10 cellular contexts compared by ENCODE assay signal in the genomic region with DNA sequence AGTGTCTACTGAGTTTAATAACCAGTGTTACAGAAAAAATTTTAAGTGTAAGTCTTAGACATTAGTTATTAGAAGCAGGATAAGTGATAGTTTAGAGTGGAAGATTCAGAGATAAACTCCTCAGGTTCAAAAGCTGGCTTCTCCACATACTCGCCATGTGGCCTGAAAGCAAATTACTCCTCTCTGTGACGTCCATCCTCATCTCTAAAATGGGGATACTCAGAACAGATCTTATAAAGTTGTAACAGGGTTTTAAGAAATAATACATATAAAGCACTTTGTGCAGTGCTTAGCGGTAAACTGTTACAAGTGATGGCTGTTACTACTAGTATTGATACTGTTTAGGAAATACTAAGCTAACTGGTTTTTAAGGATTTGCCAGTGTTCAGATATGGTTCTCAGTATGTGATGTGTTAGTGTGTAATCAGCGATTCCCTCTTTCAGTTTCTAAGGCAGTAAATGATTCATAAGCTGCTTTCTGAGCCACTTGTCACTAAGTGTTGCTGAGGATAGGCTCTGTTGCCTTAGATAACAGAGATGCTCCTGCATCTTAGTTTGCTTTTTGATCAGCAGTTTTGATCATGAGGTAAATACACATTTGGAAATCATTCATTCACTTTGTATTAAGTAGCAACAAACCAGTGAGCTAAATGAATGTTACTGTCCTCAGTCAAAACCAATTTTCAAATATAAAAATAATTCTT. TPM values are rescaled to one million over a fixed set of nuclear protein-coding genes. Genes with fewer than 3 reads are reported as not detected.
A peak's percentile ranks its signal among the peaks of the same experiment; 100 is the strongest.
DNase-seq lines count a peak whose midpoint lies in the region; ATAC-seq, FAIRE-seq and TF ChIP-seq lines count a peak whose summit lies in the region.
"Had no signal": no experiment of that assay in that cellular context is flagged by ENCODE, and none has a peak within 500 bp of the region (broad histone marks: within the 10 kb centered on the region; RNA-seq: fewer than 3 reads in every experiment).

No MANE protein-coding gene starts in this region.

- H3K27me3 ChIP-seq in psoas muscle (ENCODE audit: insufficient read depth in 3 of 3, low read length in 2 of 3): no peaks in the 10 kb centered on the region

- TF ChIP-seq CTCF in GM12864 (IDR thresholded peaks at IDR 0.05; ENCODE audit: low read depth, low read length, missing control alignments) (no peak), psoas muscle (IDR thresholded peaks at IDR 0.05) (no peak)

- no peak overlapping the region for H3K4me3 Mint-ChIP-seq in activated CD4-positive, alpha-beta memory T cell treated with anti-CD3 and anti-CD28 coated beads for 36 hours

- H3K27ac Mint-ChIP-seq in activated CD4-positive, alpha-beta memory T cell treated with anti-CD3 and anti-CD28 coated beads for 36 hours: no peak overlapping the region

- H3K27me3 Mint-ChIP-seq in activated CD4-positive, alpha-beta memory T cell treated with anti-CD3 and anti-CD28 coated beads for 36 hours: no peaks in the 10 kb centered on the region

- H3K9me3 ChIP-seq in psoas muscle: no peaks in the 10 kb centered on the region

- no peaks in the 10 kb centered on the region for H3K4me1 ChIP-seq in psoas muscle

- POLR2A ChIA-PET in activated CD4-positive, alpha-beta memory T cell treated with anti-CD3 and anti-CD28 coated beads for 36 hours (lab: Charles Lee): no interaction called here

- peaks cover 23% of the 10 kb centered on the region for H3K36me3 Mint-ChIP-seq in activated CD4-positive, alpha-beta memory T cell treated with anti-CD3 and anti-CD28 coated beads for 36 hours

- no peak overlapping the region for H3K27ac ChIP-seq in psoas muscle

- WGBS in psoas muscle, 3 donors: 95 to 97% (median 95%) methylated on average over 4 of the region's 4 CpGs

- DNase-seq in GM12864 (ENCODE audit: low read depth) (peak; percentile 15), GM19240 (ENCODE audit: insufficient read length, low spot score) (peak; percentile 2), RKO (ENCODE audit: low spot score) (peak; percentile 43), RCC 7860 (ENCODE audit: low spot score) (no peak), psoas muscle (no peak), HCEC 1CT (no peak)
- DNase-seq in activated CD4-positive, alpha-beta memory T cell treated with anti-CD3 and anti-CD28 coated beads for 36 hours: no peak
- DNase-seq: cortex of kidney, NCI-H1930 had no signal

- H3K4me1 Mint-ChIP-seq in activated CD4-positive, alpha-beta memory T cell treated with anti-CD3 and anti-CD28 coated beads for 36 hours (ENCODE audit: low read depth): peaks cover 7% of the 10 kb centered on the region

- H3K36me3 ChIP-seq in psoas muscle (ENCODE audit: insufficient read depth in 1 of 2, low read depth in 1 of 2): peaks cover 0 to 99% of the 10 kb centered on the region in 2 donors

- no peak for FAIRE-seq in RCC 7860 (lab: Jason Lieb, UNC)

- H3K4me3 ChIP-seq in GM12864 (ENCODE audit: low read depth, low read length) (no peak overlapping the region), psoas muscle (no peak overlapping the region)

- intact Hi-C loops in activated CD4-positive, alpha-beta memory T cell treated with anti-CD3 and anti-CD28 coated beads for 36 hours (cut with micrococcal nuclease): no loop called here
- intact Hi-C loops in psoas muscle (cut with DNase I): loop anchor here in 1 of 2 donors (10.0 kb wide), 1 partner anchor 429 kb away; no protein-coding TSS in a partner anchor

- ATAC-seq in HG02870 (IDR thresholded peaks at IDR 0.05; ENCODE audit: unreplicated experiment) (peak; percentile 97), psoas muscle (no peak)

- H3K9me3 Mint-ChIP-seq in activated CD4-positive, alpha-beta memory T cell treated with anti-CD3 and anti-CD28 coated beads for 36 hours: no peaks in the 10 kb centered on the region

- CTCF ChIA-PET in activated CD4-positive, alpha-beta memory T cell treated with anti-CD3 and anti-CD28 coated beads for 36 hours (lab: Charles Lee): no interaction called here

RNA-seq across cellular contexts. Expression of a gene that starts 58.7 kb away (rescaled TPM):
- 10 to 100 TPM; 72.3 to 74.7 TPM for total RNA-seq in activated CD4-positive, alpha-beta memory T cell treated with anti-CD3 and anti-CD28 coated beads for 36 hours
- total RNA-seq in psoas muscle: 10 to 100 TPM in 2 of 4 donors, 1 to 10 TPM in 2; 7.9 to 23.9 (median 12.7) TPM
- polyA plus RNA-seq in psoas muscle: 1 to 10 TPM; 4.2 to 4.9 (median 4.4) TPM

Comparison
In these comparisons a context has a peak if more than half of its experiments do, and no peak if none do; other contexts are left out.
1. DNase-seq: peak in GM12864 (single experiment), GM19240 (single experiment) and RKO (single experiment); none in activated CD4-positive, alpha-beta memory T cell treated with anti-CD3 and anti-CD28 coated beads for 36 hours (single experiment), RCC 7860 (single experiment), psoas muscle (0 of 2) and HCEC 1CT (single experiment).